ENCODE assay signal across 8 cellular contexts in the genomic region with DNA sequence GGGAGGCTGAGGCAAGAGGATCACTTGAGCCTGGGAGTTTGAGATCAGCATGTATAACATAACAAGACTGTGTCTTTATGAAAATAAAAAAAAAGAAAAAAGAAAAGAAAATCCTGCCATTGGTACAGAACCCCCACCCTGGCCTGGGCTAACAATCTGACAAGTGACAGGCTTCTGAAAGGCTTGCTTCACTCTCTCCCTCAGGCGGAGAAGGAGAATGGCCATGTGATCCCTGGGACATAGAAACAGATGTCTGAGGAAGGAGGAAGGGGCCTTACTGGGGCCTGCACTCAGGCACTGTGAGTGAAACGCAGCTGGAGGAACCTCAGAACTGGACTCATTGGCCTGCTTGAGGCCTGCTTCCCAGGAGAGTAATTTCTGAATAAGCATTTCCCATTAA. TPM values are rescaled to one million over a fixed set of nuclear protein-coding genes. Genes with fewer than 3 reads are reported as not detected.
DNase-seq lines count a peak whose midpoint lies in the region; ATAC-seq and TF ChIP-seq lines count a peak whose summit lies in the region.
"Had no signal": no experiment of that assay in that cellular context is flagged by ENCODE, and none has a peak within 500 bp of the region (broad histone marks: within the 10 kb centered on the region; RNA-seq: fewer than 3 reads in every experiment).

No MANE protein-coding gene starts in this region.

- peaks cover 72% of the 10 kb centered on the region for H3F3A ChIP-seq in GM23248 (ENCODE audit: insufficient read depth)

- in situ Hi-C loops in GM23248 (cut with MboI) = no loop called here

- H3K4me1 ChIP-seq in GM23248 (ENCODE audit: insufficient read depth) = peaks cover 73% of the 10 kb centered on the region
- H3K4me1 ChIP-seq in OCI-LY7 (ENCODE audit: insufficient read depth, low read length, poor library complexity, severe bottlenecking) = peaks cover 86% of the 10 kb centered on the region
- H3K4me1 ChIP-seq in rectal smooth muscle tissue (ENCODE audit: control insufficient read depth, insufficient read depth, low read length) = peaks cover 49% of the 10 kb centered on the region
- H3K4me1 ChIP-seq in SJCRH30 = peaks cover 6% of the 10 kb centered on the region

- H3K27me3 ChIP-seq in GM23248 (replicated peaks; ENCODE audit: insufficient read depth) = no peaks in the 10 kb centered on the region
- H3K27me3 ChIP-seq in rectal smooth muscle tissue (ENCODE audit: control insufficient read depth, insufficient read depth, low read length) = no peaks in the 10 kb centered on the region
- H3K27me3 ChIP-seq in SJCRH30 = no peaks in the 10 kb centered on the region

- no peaks in the 10 kb centered on the region for H4K20me1 ChIP-seq in GM23248 (ENCODE audit: insufficient read depth)
- peaks cover 7% of the 10 kb centered on the region; the same call in 1 of the 2 replicates for H4K20me1 ChIP-seq in OCI-LY7 (ENCODE audit: insufficient read depth, low read length)

- POLR2A ChIA-PET in OCI-LY7 (lab: Charles Lee) = interaction anchor here (0.8 kb wide), 1 partner anchor 17 kb away, joined by 3 read pairs; no protein-coding TSS in a partner anchor

- H3K9ac ChIP-seq in GM23248 = no peak overlapping the region
- peak overlapping the region; percentile 14 for H3K9ac ChIP-seq in rectal smooth muscle tissue (ENCODE audit: low read length)

- H3K4me2 ChIP-seq in GM23248 (ENCODE audit: unreplicated experiment) (no peak overlapping the region), OCI-LY7 (ENCODE audit: low read length) (peak overlapping the region; percentile 46; the same call in 1 of the 2 replicates)

- H3K36me3 ChIP-seq in GM23248 (ENCODE audit: low read depth) (peaks cover 6% of the 10 kb centered on the region; the same call in 1 of the 2 replicates), OCI-LY7 (ENCODE audit: insufficient read depth, low read length) (peaks cover 38% of the 10 kb centered on the region; the same call in 1 of the 2 replicates), rectal smooth muscle tissue (ENCODE audit: control insufficient read depth, insufficient read depth, low read length) (no peaks in the 10 kb centered on the region), SJCRH30 (no peaks in the 10 kb centered on the region)

- no peak for TF ChIP-seq CTCF in OCI-LY7 (conservative IDR thresholded peaks at IDR 0.05; ENCODE audit: low read length)

- WGBS in GM23248 (ENCODE audit: low coverage in 1 of 2, low lambda C conversion rate in 2 of 2, missing lambda C conversion rate in 2 of 2), 2 experiments = 65 to 75% methylated on average over 2 of the region's 2 CpGs

- no TSS peak for BruUV-seq in OCI-LY7 (replicated peaks; lab: Mats Ljungman, UMichigan)

- ATAC-seq in GM21576 (IDR thresholded peaks at IDR 0.05; ENCODE audit: unreplicated experiment) = no peak
- no peak for ATAC-seq in GM18502 (IDR thresholded peaks at IDR 0.05; ENCODE audit: poor library complexity, unreplicated experiment)

- DNase-seq in GM23248 (no peak), OCI-LY7 (ENCODE audit: low spot score) (peak; percentile 34), globus pallidus (ENCODE audit: low spot score) (peak; percentile 45), SJCRH30 (no peak)
- DNase-seq: H9 had no signal

- CTCF ChIA-PET in OCI-LY7 (lab: Charles Lee; ENCODE audit: unreplicated experiment) = no interaction called here

- H3K27ac ChIP-seq in GM23248 = 0 out of 2 replicates have a peak overlapping the region, but pooled peaks have one; percentile 8
- H3K27ac ChIP-seq in OCI-LY7 (ENCODE audit: low read depth, low read length, poor library complexity, severe bottlenecking) = peak overlapping the region; percentile 34
- peak overlapping the region; percentile 81 for H3K27ac ChIP-seq in rectal smooth muscle tissue (ENCODE audit: low read depth, low read length)
- H3K27ac ChIP-seq in SJCRH30 = no peak overlapping the region

- H3K9me3 ChIP-seq in GM23248 (ENCODE audit: low read depth) (no peaks in the 10 kb centered on the region), OCI-LY7 (ENCODE audit: low read length) (no peaks in the 10 kb centered on the region), SJCRH30 (replicated peaks) (no peaks in the 10 kb centered on the region)

- no peak overlapping the region for H3K4me3 ChIP-seq in GM23248
- H3K4me3 ChIP-seq in OCI-LY7 (ENCODE audit: low read depth, low read length, poor library complexity, severe bottlenecking) = no peak overlapping the region
- H3K4me3 ChIP-seq in rectal smooth muscle tissue (ENCODE audit: low read length) = no peak overlapping the region
- H3K4me3 ChIP-seq in SJCRH30 = no peak overlapping the region

- intact Hi-C loops in OCI-LY7 (cut with micrococcal nuclease; ENCODE audit: unreplicated experiment) = no loop called here

- H2AFZ ChIP-seq in GM23248 (no peak overlapping the region), OCI-LY7 (ENCODE audit: low read length) (no peak overlapping the region)

- H3K9me2 ChIP-seq in GM23248 (ENCODE audit: insufficient read depth) = no peaks in the 10 kb centered on the region
- no peaks in the 10 kb centered on the region for H3K9me2 ChIP-seq in OCI-LY7 (ENCODE audit: insufficient read depth, low read length)

- peaks cover 87% of the 10 kb centered on the region for H3K79me2 ChIP-seq in GM23248 (ENCODE audit: insufficient read depth)
- peaks cover 92% of the 10 kb centered on the region for H3K79me2 ChIP-seq in OCI-LY7 (ENCODE audit: insufficient read depth, low read depth, low read length)

RNA-seq across cellular contexts. Expression of a gene that starts 17.5 kb away (rescaled TPM):
- 3.0 and 4.2 TPM in 2 replicates for total RNA-seq in GM23248 (2014; rRNA removed; shearing (Covaris generic))
- polyA plus RNA-seq in GM23248 (2016; fragmentation: Nextera tagmentation; extraction: Ambion mirVana) = 2.7 and 3.4 TPM in 2 replicates
- total RNA-seq in OCI-LY7 (2014; rRNA removed; shearing (Covaris generic)) = 7.1 and 12.3 TPM in 2 replicates
- total RNA-seq in OCI-LY7 (2022) = 21.2 and 22.8 TPM in 2 replicates
- 3.9 and 4.7 TPM in 2 replicates for total RNA-seq in SJCRH30 (2014; rRNA removed; shearing (Covaris generic))

RNA-seq across cellular contexts. Expression of a gene that starts 37.4 kb away (rescaled TPM):
- not detected in 2 replicates for total RNA-seq in GM23248 (2014; rRNA removed; shearing (Covaris generic))
- not detected in 2 replicates for polyA plus RNA-seq in GM23248 (2016; fragmentation: Nextera tagmentation; extraction: Ambion mirVana)
- 0.41 TPM in 1 of 2 replicates, not detected in the other for total RNA-seq in OCI-LY7 (2014; rRNA removed; shearing (Covaris generic))
- total RNA-seq in OCI-LY7 (2022) = 0.18 TPM in 1 of 2 replicates, not detected in the other
- 0.08 TPM in 1 of 2 replicates, not detected in the other for total RNA-seq in SJCRH30 (2014; rRNA removed; shearing (Covaris generic))

Comparison
In these comparisons a context has a peak if more than half of its experiments do, and no peak if none do; other contexts are left out.
1. DNase-seq: peak in OCI-LY7 (single experiment) and globus pallidus (single experiment); none in GM23248 (single experiment) and SJCRH30 (0 of 2).